Comparison of ENCODE assay signal across 39 cellular contexts in genomic region chr10:59644841-59645240, GRCh38.
"Had no signal": no experiment of that assay in that cellular context is flagged by ENCODE, and none has a peak within 500 bp of the region (broad histone marks: within the 10 kb centered on the region; RNA-seq: fewer than 3 reads in every experiment).

No MANE protein-coding gene starts in this region.

- H3K9me3 ChIP-seq: body of pancreas had no signal

- H3K27me3 ChIP-seq: adrenal gland, ascending aorta, body of pancreas, brain microvascular endothelial cell, breast epithelium, cardiac muscle cell had no signal

- H3K36me3 Mint-ChIP-seq: activated naive CD4-positive, alpha-beta T cell treated with anti-CD3 and anti-CD28 coated beads, Interleukin-2, amount 10 ng/mL, durations not matched to agents 7 days and 5 days; activated naive CD4-positive, alpha-beta T cell treated with anti-CD3 and anti-CD28 coated beads, Interleukin-2, amount 50 U/mL, for 24 hours; activated naive CD8-positive, alpha-beta T cell; activated naive CD8-positive, alpha-beta T cell treated with anti-CD3 and anti-CD28 coated beads for 36 hours; activated naive CD8-positive, alpha-beta T cell treated with anti-CD3 and anti-CD28 coated beads, Interleukin-2, amount 10 ng/mL, durations not matched to agents 7 days and 5 days had no signal

- H3K4me3 Mint-ChIP-seq: activated naive CD4-positive, alpha-beta T cell treated with anti-CD3 and anti-CD28 coated beads for 36 hours; activated naive CD4-positive, alpha-beta T cell treated with anti-CD3 and anti-CD28 coated beads, Interleukin-2, amount 10 ng/mL, durations not matched to agents 7 days and 5 days; activated naive CD4-positive, alpha-beta T cell treated with anti-CD3 and anti-CD28 coated beads, Interleukin-2, amount 50 U/mL, for 24 hours; activated naive CD8-positive, alpha-beta T cell; activated naive CD8-positive, alpha-beta T cell treated with anti-CD3 and anti-CD28 coated beads for 36 hours; activated naive CD8-positive, alpha-beta T cell treated with anti-CD3 and anti-CD28 coated beads, Interleukin-2, amount 10 ng/mL, durations not matched to agents 7 days and 5 days; activated naive CD8-positive, alpha-beta T cell treated with anti-CD3 and anti-CD28 coated beads, Interleukin-2, amount 50 U/mL, for 24 hours; activated T-cell treated with anti-CD3 and anti-CD28 coated beads, Interleukin-2, amount 50 U/mL, for 24 hours; activated T-cell treated with anti-CD3 and anti-CD28 coated beads, Interleukin-2, amount 50 U/mL, for 4 hours; activated T-cell treated with anti-CD3 and anti-CD28 coated beads, Interleukin-2, amount 50 U/mL, for 72 hours; activated T-helper 1 cell treated with anti-CD3 and anti-CD28 coated beads, Interleukin-12 subunit alpha, Interleukin-12 subunit beta, Interleukin-2, Interleukin-4 antibody, amounts not matched to agents 30 ng/mL and 10 ng/mL and 1 ng/mL, durations not matched to agents 14 hours and 24 hours and 36 hours; activated T-helper 17 cell treated with anti-CD3 and anti-CD28 coated beads, Interleukin-2, amount 50 U/mL, for 72 hours; brain; central memory CD8-positive, alpha-beta T cell had no signal

- H3K4me1 ChIP-seq: body of pancreas, breast epithelium had no signal

- H3K4me1 Mint-ChIP-seq: activated naive CD4-positive, alpha-beta T cell treated with anti-CD3 and anti-CD28 coated beads, Interleukin-2, amount 10 ng/mL, durations not matched to agents 7 days and 5 days; activated naive CD4-positive, alpha-beta T cell treated with anti-CD3 and anti-CD28 coated beads, Interleukin-2, amount 50 U/mL, for 24 hours; activated naive CD8-positive, alpha-beta T cell treated with anti-CD3 and anti-CD28 coated beads for 36 hours; activated naive CD8-positive, alpha-beta T cell treated with anti-CD3 and anti-CD28 coated beads, Interleukin-2, amount 10 ng/mL, durations not matched to agents 7 days and 5 days; activated naive CD8-positive, alpha-beta T cell treated with anti-CD3 and anti-CD28 coated beads, Interleukin-2, amount 50 U/mL, for 24 hours; activated T-helper 17 cell treated with anti-CD3 and anti-CD28 coated beads, Interleukin-2, amount 50 U/mL, for 72 hours; central memory CD8-positive, alpha-beta T cell had no signal

- H3K27ac ChIP-seq: adrenal gland, ascending aorta, body of pancreas, brain microvascular endothelial cell, breast epithelium, cardiac muscle cell had no signal

- H3K27ac Mint-ChIP-seq: activated naive CD4-positive, alpha-beta T cell treated with anti-CD3 and anti-CD28 coated beads for 36 hours; activated naive CD4-positive, alpha-beta T cell treated with anti-CD3 and anti-CD28 coated beads, Interleukin-2, amount 10 ng/mL, durations not matched to agents 7 days and 5 days; activated naive CD4-positive, alpha-beta T cell treated with anti-CD3 and anti-CD28 coated beads, Interleukin-2, amount 50 U/mL, for 24 hours; activated naive CD4-positive, alpha-beta T cell treated with anti-CD3 and anti-CD28 coated beads, Interleukin-2, amount 50 U/mL, for 72 hours; activated naive CD8-positive, alpha-beta T cell; activated naive CD8-positive, alpha-beta T cell treated with anti-CD3 and anti-CD28 coated beads for 36 hours; activated naive CD8-positive, alpha-beta T cell treated with anti-CD3 and anti-CD28 coated beads, Interleukin-2, amount 10 ng/mL, durations not matched to agents 7 days and 5 days; activated naive CD8-positive, alpha-beta T cell treated with anti-CD3 and anti-CD28 coated beads, Interleukin-2, amount 50 U/mL, for 24 hours; activated T-cell treated with anti-CD3 and anti-CD28 coated beads, Interleukin-2, amount 50 U/mL, for 24 hours; activated T-cell treated with anti-CD3 and anti-CD28 coated beads, Interleukin-2, amount 50 U/mL, for 72 hours; activated T-helper 1 cell treated with anti-CD3 and anti-CD28 coated beads, Interleukin-12 subunit alpha, Interleukin-12 subunit beta, Interleukin-2, Interleukin-4 antibody, amounts not matched to agents 30 ng/mL and 10 ng/mL and 1 ng/mL, durations not matched to agents 14 hours and 24 hours and 36 hours; activated T-helper 17 cell treated with anti-CD3 and anti-CD28 coated beads, Interleukin-2, amount 50 U/mL, for 72 hours; activated T-helper 2 cell treated with anti-CD3 and anti-CD28 coated beads, Interferon-gamma antibody, Interleukin-2, Interleukin-4, amounts not matched to agents 10 μg/mL and 5 μg/mL and 100 μg/mL, durations not matched to agents 14 hours and 24 hours and 36 hours; brain had no signal

- H3K27me3 Mint-ChIP-seq: activated naive CD4-positive, alpha-beta T cell treated with anti-CD3 and anti-CD28 coated beads, Interleukin-2, amount 10 ng/mL, durations not matched to agents 7 days and 5 days; activated naive CD8-positive, alpha-beta T cell treated with anti-CD3 and anti-CD28 coated beads for 36 hours; activated naive CD8-positive, alpha-beta T cell treated with anti-CD3 and anti-CD28 coated beads, Interleukin-2, amount 50 U/mL, for 24 hours had no signal

- ATAC-seq: activated naive CD4-positive, alpha-beta T cell treated with anti-CD3 and anti-CD28 coated beads, Interleukin-2, amount 50 U/mL, for 72 hours; activated naive CD8-positive, alpha-beta T cell treated with anti-CD3 and anti-CD28 coated beads, Interleukin-2, amount 50 U/mL, for 24 hours; activated T-cell treated with anti-CD3 and anti-CD28 coated beads, Interleukin-2, amount 50 U/mL, for 4 hours; activated T-cell treated with anti-CD3 and anti-CD28 coated beads, Interleukin-2, amount 50 U/mL, for 72 hours; activated T-helper 17 cell treated with anti-CD3 and anti-CD28 coated beads, Interleukin-2, amount 50 U/mL, for 72 hours; body of pancreas had no signal

- H3K4me3 ChIP-seq: adrenal gland, ascending aorta, body of pancreas, breast epithelium, cardiac muscle cell had no signal

- FAIRE-seq: astrocyte, bronchial epithelial cell had no signal

- H3K36me3 ChIP-seq: adrenal gland, ascending aorta, brain microvascular endothelial cell, breast epithelium, cardiac muscle cell had no signal

- DNase-seq: activated effector memory CD4-positive, alpha-beta T cell treated with anti-CD3 and anti-CD28 coated beads, Interleukin-2, amount 50 U/mL, for 16 hours; activated effector memory CD4-positive, alpha-beta T cell treated with Interleukin-2 at 50 U/mL for 16 hours; activated gamma-delta T cell; activated gamma-delta T cell treated with Interleukin-2 at 50 U/mL for 16 hours; activated naive CD4-positive, alpha-beta T cell; activated naive CD4-positive, alpha-beta T cell treated with anti-CD3 and anti-CD28 coated beads for 36 hours; activated naive CD4-positive, alpha-beta T cell treated with anti-CD3 and anti-CD28 coated beads, Interleukin-2, amount 10 ng/mL, durations not matched to agents 7 days and 5 days; activated naive CD4-positive, alpha-beta T cell treated with anti-CD3 and anti-CD28 coated beads, Interleukin-2, amount 50 U/mL, for 16 hours; activated naive CD4-positive, alpha-beta T cell treated with Interleukin-2 at 50 U/mL for 16 hours; activated naive CD8-positive, alpha-beta T cell treated with anti-CD3 and anti-CD28 coated beads for 36 hours; activated naive CD8-positive, alpha-beta T cell treated with anti-CD3 and anti-CD28 coated beads, Interleukin-2, amount 10 ng/mL, durations not matched to agents 7 days and 5 days; activated naive CD8-positive, alpha-beta T cell treated with anti-CD3 and anti-CD28 coated beads, Interleukin-2, amount 50 U/mL, for 24 hours; activated T-cell treated with anti-CD3 and anti-CD28 coated beads, Interleukin-2, amount 50 U/mL, for 24 hours; activated T-cell treated with anti-CD3 and anti-CD28 coated beads, Interleukin-2, amount 50 U/mL, for 4 hours; activated T-cell treated with anti-CD3 and anti-CD28 coated beads, Interleukin-2, amount 50 U/mL, for 48 hours; activated T-cell treated with anti-CD3 and anti-CD28 coated beads, Interleukin-2, amount 50 U/mL, for 72 hours; adrenal gland; amniotic stem cell; amygdala; anterior cingulate cortex; aorta; body of pancreas; brain microvascular endothelial cell; caudate nucleus; central memory CD4-positive, alpha-beta T cell; cerebellar nuclear complex had no signal
